ENCODE assay signal across 1 cellular context in the genomic region with DNA sequence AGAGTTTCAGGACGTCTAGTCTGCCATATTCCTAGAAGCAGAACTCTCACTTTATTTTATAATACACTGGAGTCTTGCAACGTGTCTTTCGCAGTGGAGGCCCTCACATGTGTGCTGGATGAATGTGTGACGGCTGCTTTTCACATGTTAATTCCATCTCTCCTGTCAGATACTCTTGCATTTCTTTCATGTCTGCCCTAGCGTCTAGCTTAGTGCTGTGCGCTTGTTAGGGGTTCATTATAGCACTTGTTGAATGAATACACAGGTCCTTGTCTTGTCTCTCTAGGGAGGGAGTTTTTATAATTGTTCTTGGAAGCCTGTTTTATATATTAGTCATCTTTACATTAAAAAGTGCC.
TF ChIP-seq lines count a peak whose summit lies in the region.

No MANE protein-coding gene starts in this region.

TF ChIP-seq in GM12878, 131 proteins besides CTCF, POLR2A, EP300 and RAD21 (continued from another document):
- TF ChIP-seq, protein P1, sequence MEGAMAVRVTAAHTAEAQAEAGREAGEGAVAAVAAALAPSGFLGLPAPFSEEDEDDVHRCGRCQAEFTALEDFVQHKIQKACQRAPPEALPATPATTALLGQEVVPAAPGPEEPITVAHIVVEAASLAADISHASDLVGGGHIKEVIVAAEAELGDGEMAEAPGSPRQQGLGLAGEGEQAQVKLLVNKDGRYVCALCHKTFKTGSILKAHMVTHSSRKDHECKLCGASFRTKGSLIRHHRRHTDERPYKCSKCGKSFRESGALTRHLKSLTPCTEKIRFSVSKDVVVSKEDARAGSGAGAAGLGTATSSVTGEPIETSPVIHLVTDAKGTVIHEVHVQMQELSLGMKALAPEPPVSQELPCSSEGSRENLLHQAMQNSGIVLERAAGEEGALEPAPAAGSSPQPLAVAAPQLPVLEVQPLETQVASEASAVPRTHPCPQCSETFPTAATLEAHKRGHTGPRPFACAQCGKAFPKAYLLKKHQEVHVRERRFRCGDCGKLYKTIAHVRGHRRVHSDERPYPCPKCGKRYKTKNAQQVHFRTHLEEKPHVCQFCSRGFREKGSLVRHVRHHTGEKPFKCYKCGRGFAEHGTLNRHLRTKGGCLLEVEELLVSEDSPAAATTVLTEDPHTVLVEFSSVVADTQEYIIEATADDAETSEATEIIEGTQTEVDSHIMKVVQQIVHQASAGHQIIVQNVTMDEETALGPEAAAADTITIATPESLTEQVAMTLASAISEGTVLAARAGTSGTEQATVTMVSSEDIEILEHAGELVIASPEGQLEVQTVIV (IDR thresholded peaks at IDR 0.05; ENCODE audit: borderline replicate concordance, partially characterized antibody), result no peak
- no peak for TF ChIP-seq GATAD2B (conservative IDR thresholded peaks at IDR 0.05; ENCODE audit: low read depth)
- TF ChIP-seq ZSCAN29 (IDR thresholded peaks at IDR 0.05), result no peak
- no peak for TF ChIP-seq TARDBP (IDR thresholded peaks at IDR 0.05; ENCODE audit: borderline replicate concordance)
- TF ChIP-seq, protein P2, sequence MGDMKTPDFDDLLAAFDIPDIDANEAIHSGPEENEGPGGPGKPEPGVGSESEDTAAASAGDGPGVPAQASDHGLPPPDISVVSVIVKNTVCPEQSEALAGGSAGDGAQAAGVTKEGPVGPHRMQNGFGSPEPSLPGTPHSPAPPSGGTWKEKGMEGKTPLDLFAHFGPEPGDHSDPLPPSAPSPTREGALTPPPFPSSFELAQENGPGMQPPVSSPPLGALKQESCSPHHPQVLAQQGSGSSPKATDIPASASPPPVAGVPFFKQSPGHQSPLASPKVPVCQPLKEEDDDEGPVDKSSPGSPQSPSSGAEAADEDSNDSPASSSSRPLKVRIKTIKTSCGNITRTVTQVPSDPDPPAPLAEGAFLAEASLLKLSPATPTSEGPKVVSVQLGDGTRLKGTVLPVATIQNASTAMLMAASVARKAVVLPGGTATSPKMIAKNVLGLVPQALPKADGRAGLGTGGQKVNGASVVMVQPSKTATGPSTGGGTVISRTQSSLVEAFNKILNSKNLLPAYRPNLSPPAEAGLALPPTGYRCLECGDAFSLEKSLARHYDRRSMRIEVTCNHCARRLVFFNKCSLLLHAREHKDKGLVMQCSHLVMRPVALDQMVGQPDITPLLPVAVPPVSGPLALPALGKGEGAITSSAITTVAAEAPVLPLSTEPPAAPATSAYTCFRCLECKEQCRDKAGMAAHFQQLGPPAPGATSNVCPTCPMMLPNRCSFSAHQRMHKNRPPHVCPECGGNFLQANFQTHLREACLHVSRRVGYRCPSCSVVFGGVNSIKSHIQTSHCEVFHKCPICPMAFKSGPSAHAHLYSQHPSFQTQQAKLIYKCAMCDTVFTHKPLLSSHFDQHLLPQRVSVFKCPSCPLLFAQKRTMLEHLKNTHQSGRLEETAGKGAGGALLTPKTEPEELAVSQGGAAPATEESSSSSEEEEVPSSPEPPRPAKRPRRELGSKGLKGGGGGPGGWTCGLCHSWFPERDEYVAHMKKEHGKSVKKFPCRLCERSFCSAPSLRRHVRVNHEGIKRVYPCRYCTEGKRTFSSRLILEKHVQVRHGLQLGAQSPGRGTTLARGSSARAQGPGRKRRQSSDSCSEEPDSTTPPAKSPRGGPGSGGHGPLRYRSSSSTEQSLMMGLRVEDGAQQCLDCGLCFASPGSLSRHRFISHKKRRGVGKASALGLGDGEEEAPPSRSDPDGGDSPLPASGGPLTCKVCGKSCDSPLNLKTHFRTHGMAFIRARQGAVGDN (IDR thresholded peaks at IDR 0.05), result no peak
- TF ChIP-seq SUPT20H (IDR thresholded peaks at IDR 0.05; ENCODE audit: borderline replicate concordance, control insufficient read depth, low read depth, low read length), result no peak
- TF ChIP-seq RBBP5 (conservative IDR thresholded peaks at IDR 0.05), result no peak
- no peak for TF ChIP-seq JUNB (IDR thresholded peaks at IDR 0.05)
- TF ChIP-seq, protein P3, sequence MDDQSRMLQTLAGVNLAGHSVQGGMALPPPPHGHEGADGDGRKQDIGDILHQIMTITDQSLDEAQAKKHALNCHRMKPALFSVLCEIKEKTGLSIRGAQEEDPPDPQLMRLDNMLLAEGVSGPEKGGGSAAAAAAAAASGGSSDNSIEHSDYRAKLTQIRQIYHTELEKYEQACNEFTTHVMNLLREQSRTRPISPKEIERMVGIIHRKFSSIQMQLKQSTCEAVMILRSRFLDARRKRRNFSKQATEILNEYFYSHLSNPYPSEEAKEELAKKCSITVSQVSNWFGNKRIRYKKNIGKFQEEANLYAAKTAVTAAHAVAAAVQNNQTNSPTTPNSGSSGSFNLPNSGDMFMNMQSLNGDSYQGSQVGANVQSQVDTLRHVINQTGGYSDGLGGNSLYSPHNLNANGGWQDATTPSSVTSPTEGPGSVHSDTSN (IDR thresholded peaks at IDR 0.05; ENCODE audit: insufficient replicate concordance, low read depth, low read length), result no peak
- TF ChIP-seq, protein P4, sequence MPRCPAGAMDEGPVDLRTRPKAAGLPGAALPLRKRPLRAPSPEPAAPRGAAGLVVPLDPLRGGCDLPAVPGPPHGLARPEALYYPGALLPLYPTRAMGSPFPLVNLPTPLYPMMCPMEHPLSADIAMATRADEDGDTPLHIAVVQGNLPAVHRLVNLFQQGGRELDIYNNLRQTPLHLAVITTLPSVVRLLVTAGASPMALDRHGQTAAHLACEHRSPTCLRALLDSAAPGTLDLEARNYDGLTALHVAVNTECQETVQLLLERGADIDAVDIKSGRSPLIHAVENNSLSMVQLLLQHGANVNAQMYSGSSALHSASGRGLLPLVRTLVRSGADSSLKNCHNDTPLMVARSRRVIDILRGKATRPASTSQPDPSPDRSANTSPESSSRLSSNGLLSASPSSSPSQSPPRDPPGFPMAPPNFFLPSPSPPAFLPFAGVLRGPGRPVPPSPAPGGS (IDR thresholded peaks at IDR 0.05; ENCODE audit: borderline replicate concordance, insufficient read depth, low read depth, low read length, poor library complexity, severe bottlenecking), result no peak
